In the genomic region with DNA sequence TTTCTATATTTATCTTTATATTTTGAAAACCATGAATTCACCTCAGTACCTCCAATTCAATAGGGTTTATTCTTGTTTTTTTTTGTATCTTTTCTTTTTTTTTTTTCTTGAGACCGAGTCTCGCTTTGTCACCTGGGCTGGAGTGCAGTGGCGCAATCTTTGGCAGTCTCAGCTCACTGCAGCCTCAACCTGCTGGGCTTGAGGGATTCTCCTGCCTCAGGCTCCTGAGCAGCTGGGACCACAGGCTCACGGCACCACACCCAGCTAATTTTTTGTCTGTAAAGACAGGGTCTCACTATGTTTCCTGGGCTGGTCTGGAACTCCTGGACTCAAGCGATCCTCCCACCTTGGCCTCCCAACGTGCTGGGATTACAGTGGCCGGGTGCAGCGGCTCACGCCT, we compare ENCODE assay signal across 19 cellular contexts. TPM values are rescaled to one million over a fixed set of nuclear protein-coding genes. Genes with fewer than 3 reads are reported as not detected.
"Had no signal": no experiment of that assay in that cellular context is flagged by ENCODE, and none has a peak within 500 bp of the region (broad histone marks: within the 10 kb centered on the region; RNA-seq: fewer than 3 reads in every experiment).

No MANE protein-coding gene starts in this region.

- H3K27me3 ChIP-seq: ascending aorta, body of pancreas had no signal

- ATAC-seq: body of pancreas, Right ventricle myocardium inferior, WTC11 had no signal

- H3K4me3 ChIP-seq: ascending aorta, body of pancreas, SK-N-MC had no signal

- DNase-seq: amniotic stem cell, body of pancreas, KG1, NCI-H1105, NCI-H1436, NCI-H1694 treated with DMSO at 0.1 percent for 48 hours, NCI-H2029 treated with DMSO at 0.1 percent for 48 hours, NCI-H510A treated with DMSO at 0.1 percent for 48 hours, NCI-H69 had no signal

- H3K4me1 ChIP-seq: ascending aorta, body of pancreas had no signal

- H3K36me3 ChIP-seq: ascending aorta had no signal

- H3K9me3 ChIP-seq: body of pancreas had no signal

- H3K27ac ChIP-seq: ascending aorta, body of pancreas, SK-N-MC had no signal

RNA-seq across cellular contexts. Expression of a gene that starts 43.8 kb away (rescaled TPM):
- total RNA-seq: activated CD8-positive, alpha-beta T cell treated with anti-CD3 and anti-CD28 coated beads, Interleukin-2, amount 10 ng/mL, durations not matched to agents 7 days and 5 days; activated naive CD4-positive, alpha-beta T cell treated with anti-CD3 and anti-CD28 coated beads, Interleukin-2, amount 50 U/mL, for 72 hours; activated T-helper 1 cell treated with anti-CD3 and anti-CD28 coated beads, Interleukin-12 subunit alpha, Interleukin-12 subunit beta, Interleukin-2, Interleukin-4 antibody, amounts not matched to agents 30 ng/mL and 10 ng/mL and 1 ng/mL, durations not matched to agents 14 hours and 24 hours and 36 hours; ascending aorta; body of pancreas; bronchial epithelial cell; MCF 10A; Right ventricle myocardium inferior; RPMI7951; WTC11 had no signal

RNA-seq across cellular contexts. Expression of a gene that starts 59.5 kb away (rescaled TPM):
- total RNA-seq: activated CD8-positive, alpha-beta T cell treated with anti-CD3 and anti-CD28 coated beads, Interleukin-2, amount 10 ng/mL, durations not matched to agents 7 days and 5 days; activated naive CD4-positive, alpha-beta T cell treated with anti-CD3 and anti-CD28 coated beads, Interleukin-2, amount 50 U/mL, for 72 hours; activated T-helper 1 cell treated with anti-CD3 and anti-CD28 coated beads, Interleukin-12 subunit alpha, Interleukin-12 subunit beta, Interleukin-2, Interleukin-4 antibody, amounts not matched to agents 30 ng/mL and 10 ng/mL and 1 ng/mL, durations not matched to agents 14 hours and 24 hours and 36 hours; bronchial epithelial cell; MCF 10A; RPMI7951; WTC11 had no signal
